Comparison of ENCODE assay signal across 8 cellular contexts in the genomic region with DNA sequence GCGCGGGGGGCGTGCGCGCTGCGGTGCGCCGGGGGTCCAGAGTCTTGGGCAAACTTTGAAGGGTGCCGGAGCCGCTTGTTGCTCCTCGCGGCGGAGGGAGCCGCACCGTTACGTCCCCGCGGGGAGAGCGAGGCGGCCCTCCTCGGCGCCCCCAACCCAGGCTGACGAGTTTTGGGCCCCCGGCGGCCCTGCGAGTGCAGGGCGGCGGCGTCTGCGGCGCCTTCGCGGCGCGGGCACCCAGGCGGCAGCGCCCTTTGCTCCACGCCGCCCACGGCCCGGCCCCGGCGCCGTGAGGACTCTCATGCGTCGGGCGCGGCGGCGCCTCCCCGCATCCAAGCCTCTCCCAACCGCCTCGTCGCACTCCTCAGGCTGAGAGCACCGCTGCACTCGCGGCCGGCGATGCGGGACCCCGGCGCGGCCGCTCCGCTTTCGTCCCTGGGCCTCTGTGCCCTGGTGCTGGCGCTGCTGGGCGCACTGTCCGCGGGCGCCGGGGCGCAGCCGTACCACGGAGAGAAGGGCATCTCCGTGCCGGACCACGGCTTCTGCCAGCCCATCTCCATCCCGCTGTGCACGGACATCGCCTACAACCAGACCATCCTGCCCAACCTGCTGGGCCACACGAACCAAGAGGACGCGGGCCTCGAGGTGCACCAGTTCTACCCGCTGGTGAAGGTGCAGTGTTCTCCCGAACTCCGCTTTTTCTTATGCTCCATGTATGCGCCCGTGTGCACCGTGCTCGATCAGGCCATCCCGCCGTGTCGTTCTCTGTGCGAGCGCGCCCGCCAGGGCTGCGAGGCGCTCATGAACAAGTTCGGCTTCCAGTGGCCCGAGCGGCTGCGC. TPM values are rescaled to one million over a fixed set of nuclear protein-coding genes. Genes with fewer than 3 reads are reported as not detected.
DNase-seq lines count a peak whose midpoint lies in the region; ATAC-seq and TF ChIP-seq lines count a peak whose summit lies in the region.

No MANE protein-coding gene starts in this region.

- peaks cover 15% of the 10 kb centered on the region for H3K4me1 Mint-ChIP-seq in CD4-positive, alpha-beta T cell (ENCODE audit: low read depth)
- peaks cover 24% of the 10 kb centered on the region for H3K4me1 Mint-ChIP-seq in endodermal cell

- H3K27ac Mint-ChIP-seq in CD4-positive, alpha-beta T cell = no peak overlapping the region
- H3K27ac Mint-ChIP-seq in endodermal cell = peak overlapping the region; percentile 89

- POLR2A ChIA-PET in CD4-positive, alpha-beta T cell (lab: Charles Lee) = no interaction called here

- peak overlapping the region; percentile 90 for H3K9ac ChIP-seq in HUES6 (ENCODE audit: low read length)
- peak overlapping the region; percentile 85 for H3K9ac ChIP-seq in endodermal cell (ENCODE audit: extremely low read depth, low read length, poor library complexity, severe bottlenecking)
- H3K9ac ChIP-seq in muscle layer of colon (ENCODE audit: low read length) = peak overlapping the region; percentile 88

- no peak for TF ChIP-seq CTCF in CD4-positive, alpha-beta T cell (IDR thresholded peaks at IDR 0.05)
- no peak for TF ChIP-seq CTCF in endodermal cell (conservative IDR thresholded peaks at IDR 0.05)

- peak; percentile 15 for ATAC-seq in CD4-positive, alpha-beta T cell (ENCODE audit: poor library complexity)
- ATAC-seq in GM19455 (IDR thresholded peaks at IDR 0.05; ENCODE audit: unreplicated experiment) = peak; percentile 12

- no peaks in the 10 kb centered on the region for H3K9me3 Mint-ChIP-seq in CD4-positive, alpha-beta T cell
- H3K9me3 Mint-ChIP-seq in endodermal cell = no peaks in the 10 kb centered on the region

- peaks cover 9% of the 10 kb centered on the region for H3K27me3 Mint-ChIP-seq in CD4-positive, alpha-beta T cell
- H3K27me3 Mint-ChIP-seq in endodermal cell (ENCODE audit: insufficient read depth) = peaks cover 15% of the 10 kb centered on the region

- H3K4me3 Mint-ChIP-seq in CD4-positive, alpha-beta T cell = no peak overlapping the region
- H3K4me3 Mint-ChIP-seq in endodermal cell = no peak overlapping the region

- H3K27ac ChIP-seq in CD4-positive, alpha-beta T cell (ENCODE audit: low read depth, low read length) = no peak overlapping the region
- H3K27ac ChIP-seq in HUES6 (ENCODE audit: low read depth, low read length) (peak overlapping the region; percentile 90; the same call in 1 of the 2 replicates), endodermal cell (ENCODE audit: low read depth, low read length) (peak overlapping the region; percentile 93), muscle layer of colon (ENCODE audit: low read depth, low read length) (peak overlapping the region; percentile 97)

- peak in 6 of 10 experiments; percentile 5 to 46 (median 22) for DNase-seq in CD4-positive, alpha-beta T cell
- DNase-seq in activated CD4-positive, alpha-beta T cell treated with anti-CD3 and anti-CD28 coated beads for 4 hours = peak; percentile 6 to 24
- DNase-seq in endodermal cell (peak; percentile 71), ureter (ENCODE audit: low spot score) (peak; percentile 48), midbrain (lab: John Stamatoyannopoulos, UW) (no peak)

- peaks cover 36% of the 10 kb centered on the region for H3K36me3 ChIP-seq in HUES6 (ENCODE audit: control insufficient read depth, insufficient read depth, low read length)
- H3K36me3 ChIP-seq in endodermal cell (ENCODE audit: control insufficient read depth, insufficient read depth, low read length) = peaks cover 44% of the 10 kb centered on the region
- H3K36me3 ChIP-seq in muscle layer of colon (ENCODE audit: insufficient read depth, low read length) = no peaks in the 10 kb centered on the region

- H3K4me1 ChIP-seq in HUES6 (ENCODE audit: control insufficient read depth, insufficient read depth, low read length) (peaks cover 32% of the 10 kb centered on the region), endodermal cell (ENCODE audit: control insufficient read depth, insufficient read depth, low read length) (no peaks in the 10 kb centered on the region), muscle layer of colon (ENCODE audit: insufficient read depth, low read length) (peaks cover 7% of the 10 kb centered on the region)

- no peaks in the 10 kb centered on the region for H3K9me3 ChIP-seq in CD4-positive, alpha-beta T cell (ENCODE audit: control insufficient read depth, low read length)
- H3K9me3 ChIP-seq in HUES6 (ENCODE audit: control insufficient read depth, insufficient read depth, low read depth, low read length) (no peaks in the 10 kb centered on the region), endodermal cell (ENCODE audit: control insufficient read depth, low read length) (no peaks in the 10 kb centered on the region), muscle layer of colon (ENCODE audit: low read length) (no peaks in the 10 kb centered on the region)

- intact Hi-C loops in CD4-positive, alpha-beta T cell (cut with DNase I, micrococcal nuclease) = loop anchor here in 1 of 2 experiments (5.0 to 10.0 kb wide), 8 partner anchors 200 to 1510 kb away; partner anchors contain the start of genes BMPR2, BZW1, FAM117B and SGO2

- CTCF ChIA-PET in CD4-positive, alpha-beta T cell (lab: Charles Lee) = no interaction called here

- peak overlapping the region; percentile 91 for H3K4me3 ChIP-seq in HUES6 (ENCODE audit: low read depth, low read length)
- peak overlapping the region; percentile 97 for H3K4me3 ChIP-seq in endodermal cell (ENCODE audit: low read length)
- peak overlapping the region; percentile 74 to 87 for H3K4me3 ChIP-seq in muscle layer of colon (ENCODE audit: low read depth in 1 of 2, low read length in 2 of 2)

- peaks cover 38% of the 10 kb centered on the region for H3K27me3 ChIP-seq in CD4-positive, alpha-beta T cell (ENCODE audit: control insufficient read depth, insufficient read depth, low read length)
- H3K27me3 ChIP-seq in HUES6 (ENCODE audit: control insufficient read depth, insufficient read depth, low read length) = peaks cover 11% of the 10 kb centered on the region; the same call in 1 of the 2 replicates
- no peaks in the 10 kb centered on the region for H3K27me3 ChIP-seq in endodermal cell (ENCODE audit: control insufficient read depth, insufficient read depth, low read length, poor library complexity, severe bottlenecking)
- no peaks in the 10 kb centered on the region for H3K27me3 ChIP-seq in muscle layer of colon (ENCODE audit: control insufficient read depth in 1 of 2, insufficient read depth in 2 of 2, low read length in 2 of 2)

- WGBS in endodermal cell (ENCODE audit: insufficient coverage in 1 of 2, insufficient read length in 1 of 2), 2 experiments = 0% methylated on average over 49 to 105 of the region's 105 CpGs

- H3K36me3 Mint-ChIP-seq in CD4-positive, alpha-beta T cell (ENCODE audit: low read depth) = peaks cover 9% of the 10 kb centered on the region
- peaks cover 8% of the 10 kb centered on the region for H3K36me3 Mint-ChIP-seq in endodermal cell (ENCODE audit: low read depth)

RNA-seq across cellular contexts. Expression of gene FZD7, which starts 0.8 kb away (rescaled TPM):
- under 1 TPM; 0.17 to 0.25 TPM for total RNA-seq in CD4-positive, alpha-beta T cell
- total RNA-seq in endodermal cell = 100 to 1,000 TPM; 193 to 266 TPM
- polyA plus RNA-seq in endodermal cell (2013, experiment 1 of 2) = 133 TPM
- 134 TPM for polyA plus RNA-seq in endodermal cell (2013, experiment 2 of 2)
- total RNA-seq in ureter = 24.2 TPM

RNA-seq across cellular contexts. Expression of gene KIAA2012, which starts 38.6 kb away (rescaled TPM):
- not detected for total RNA-seq in CD4-positive, alpha-beta T cell
- total RNA-seq in endodermal cell (1 to 10 TPM in 1 of 2 donors, under 1 TPM in 1; 0.62 to 1.0 TPM), ureter (not detected)
- 0.43 TPM for polyA plus RNA-seq in endodermal cell (2013, experiment 1 of 2)
- polyA plus RNA-seq in endodermal cell (2013, experiment 2 of 2) = 0.33 TPM

Comparison
In these comparisons a context has a peak if more than half of its experiments do, and no peak if none do; other contexts are left out.
1. RNA of gene FZD7, which starts 0.8 kb away (total RNA-seq): 193 to 266 TPM in endodermal cell and 24.2 TPM in ureter (single experiment); 0.17 to 0.25 TPM in CD4-positive, alpha-beta T cell; every median in the first group is over 10 times any median in the second.
2. Peak in every context shown above with its lines, with median percentiles within 50 percentile points of each other: H3K4me3 ChIP-seq and H3K9ac ChIP-seq.